In genomic region chr21:33924079-33924765, GRCh38 we compare ENCODE assay signal across 1 cellular context.
TF ChIP-seq lines count a peak whose summit lies in the region.

No MANE protein-coding gene starts in this region.

TF ChIP-seq in neural cell, 6 proteins besides CTCF, POLR2A, EP300 and RAD21 (continued from another document):
- no peak for TF ChIP-seq REST (IDR thresholded peaks at IDR 0.05; ENCODE audit: borderline replicate concordance)
- TF ChIP-seq POLR2AphosphoS5 (IDR thresholded peaks at IDR 0.05) = no peak
- TF ChIP-seq EZH2 (IDR thresholded peaks at IDR 0.05; ENCODE audit: borderline replicate concordance, insufficient read depth, low read length, poor library complexity, severe bottlenecking) = no peak
- no peak for TF ChIP-seq TAF1 (IDR thresholded peaks at IDR 0.05; ENCODE audit: low read depth)
